ENCODE assay signal across 8 cellular contexts in genomic region chr7:5282464-5283316, GRCh38. TPM values are rescaled to one million over a fixed set of nuclear protein-coding genes. Genes with fewer than 3 reads are reported as not detected.
DNase-seq lines count a peak whose midpoint lies in the region; ATAC-seq and TF ChIP-seq lines count a peak whose summit lies in the region.

TSS of gene SLC29A4 (plus strand) at chr7:5282943. CDS start at chr7:5287817, 4,874 bp downstream.

- H4K91ac ChIP-seq in H9 (ENCODE audit: insufficient read length, low read depth, low read length) = no peak within 1 kb of the TSS

- TF ChIP-seq CTCF in H9 (conservative IDR thresholded peaks at IDR 0.05) = no peak

- no peak within 1 kb of the TSS for H3K9ac ChIP-seq in H9 (ENCODE audit: extremely low read depth, insufficient read length, low read length)

- intact Hi-C loops in left cardiac atrium (cut with DNase I) (no loop called here), sciatic nerve (cut with DNase I) (no loop called here)

- H3K4me3 Mint-ChIP-seq in H9 = peak within 1 kb of the TSS; percentile 53 to 71; a peak in 4 of 5 replicates

- H3K4me2 ChIP-seq in H9 (ENCODE audit: insufficient read depth, insufficient read length, low read length) = peak within 1 kb of the TSS; percentile 43

- H3K9me3 ChIP-seq in H9 (ENCODE audit: control insufficient read depth, low read depth, low read length) = no peaks in the 10 kb centered on the region

- no peak within 1 kb of the TSS for H2BK15ac ChIP-seq in H9 (ENCODE audit: low read depth, low read length)

- no peaks in the 10 kb centered on the region for H3K36me3 Mint-ChIP-seq in H9 (ENCODE audit: insufficient read depth in 1 of 3, low read depth in 3 of 3)

- H4K8ac ChIP-seq in H9 (replicated peaks; ENCODE audit: insufficient read length, low read depth, low read length) = no peak within 1 kb of the TSS

- H3K27ac ChIP-seq in H9 (ENCODE audit: insufficient read length, low read depth, low read length) = no peak within 1 kb of the TSS

- H3K4ac ChIP-seq in H9 (ENCODE audit: low read depth, low read length) = no peak within 1 kb of the TSS

- H2BK20ac ChIP-seq in H9 (ENCODE audit: low read depth, low read length, poor library complexity, severe bottlenecking) = no peak within 1 kb of the TSS

- H3K4me1 Mint-ChIP-seq in H9 = peaks cover 0 to 19% of the 10 kb centered on the region in 2 experiments; a peak in 2 of 4 replicates

- H3K18ac ChIP-seq in H9 (ENCODE audit: insufficient read length, low read depth, low read length) = no peak within 1 kb of the TSS

- peaks cover 43% of the 10 kb centered on the region for H3K27me3 Mint-ChIP-seq in H9 (ENCODE audit: low read depth)

- WGBS in H9 (ENCODE audit: extremely low coverage, insufficient read length, low lambda C conversion rate) = no CpG with 5 or more reads among the region's 69 CpGs

- no peak within 1 kb of the TSS for H3K23ac ChIP-seq in H9 (ENCODE audit: insufficient read length, low read depth, low read length)

- no peak within 1 kb of the TSS for H2BK120ac ChIP-seq in H9 (ENCODE audit: low read depth, low read length, poor library complexity, severe bottlenecking)

- no peak within 1 kb of the TSS for H3K27ac Mint-ChIP-seq in H9

- no peak within 1 kb of the TSS for H2BK12ac ChIP-seq in H9 (ENCODE audit: insufficient read length, low read depth, low read length)

- no peak within 1 kb of the TSS for H3K56ac ChIP-seq in H9 (ENCODE audit: insufficient read length, low read depth, low read length)

- no peaks in the 10 kb centered on the region for H3K4me1 ChIP-seq in H9 (ENCODE audit: insufficient read depth, low read length)

- peak; percentile 56 to 77 for ATAC-seq in left cardiac atrium
- peak; percentile 65 for ATAC-seq in sciatic nerve
- ATAC-seq in HG02588 (IDR thresholded peaks at IDR 0.05; ENCODE audit: unreplicated experiment) = no peak
- ATAC-seq in GM21576 (IDR thresholded peaks at IDR 0.05; ENCODE audit: unreplicated experiment) = no peak

- no peaks in the 10 kb centered on the region for H3K79me1 ChIP-seq in H9 (ENCODE audit: insufficient read depth, low read depth, low read length, poor library complexity, severe bottlenecking)

- no peak within 1 kb of the TSS for H2AK5ac ChIP-seq in H9 (ENCODE audit: insufficient read length, low read length)

- H3K27me3 ChIP-seq in H9 (ENCODE audit: insufficient read depth, low read length) = peaks cover 2% of the 10 kb centered on the region; the same call in 1 of the 2 replicates

- no peak within 1 kb of the TSS for H2BK5ac ChIP-seq in H9 (ENCODE audit: insufficient read length, low read length)

- no peaks in the 10 kb centered on the region for H3K79me2 ChIP-seq in H9 (ENCODE audit: insufficient read depth, low read length)

- H4K5ac ChIP-seq in H9 (ENCODE audit: insufficient read length, low read depth, low read length) = no peak within 1 kb of the TSS

- H2AFZ ChIP-seq in H9 (ENCODE audit: low read length) = no peak within 1 kb of the TSS

- H3K9me3 Mint-ChIP-seq in H9 = no peaks in the 10 kb centered on the region

- H3K23me2 ChIP-seq in H9 (ENCODE audit: insufficient read length, low read depth, low read length, poor library complexity, severe bottlenecking) = no peaks in the 10 kb centered on the region

- peak; percentile 67 for DNase-seq in Ammon's horn (ENCODE audit: low spot score)
- DNase-seq in H9 = no peak
- peak; percentile 34 for DNase-seq in activated T-cell treated with anti-CD3 and anti-CD28 coated beads, Interleukin-2, amount 50 U/mL, for 1 hour
- DNase-seq in left cardiac atrium = peak; percentile 60
- DNase-seq in sciatic nerve (ENCODE audit: low spot score) = no peak
- no peak for DNase-seq in NCI-H1694 treated with DMSO at 0.1 percent for 48 hours (lab: John Stamatoyannopoulos, UW)

- no peak within 1 kb of the TSS for H3T11ph ChIP-seq in H9 (ENCODE audit: low read length)

- H4K20me1 ChIP-seq in H9 (ENCODE audit: control insufficient read depth, insufficient read depth, insufficient read length) = no peaks in the 10 kb centered on the region

- H3K14ac ChIP-seq in H9 (ENCODE audit: insufficient read depth, low read length) = no peak within 1 kb of the TSS

RNA-seq across cellular contexts. Expression of gene SLC29A4, which starts in this region (rescaled TPM):
- total RNA-seq in H9 (2021) = 12.4 and 13.3 TPM in 2 replicates
- 10 to 100 TPM; 12.5 to 26.3 TPM for total RNA-seq in left cardiac atrium
- total RNA-seq in sciatic nerve = 8.8 TPM

Comparison
In these comparisons a context has a peak if more than half of its experiments do, and no peak if none do; other contexts are left out.
1. DNase-seq: peak in Ammon's horn (single experiment), activated T-cell treated with anti-CD3 and anti-CD28 coated beads, Interleukin-2, amount 50 U/mL, for 1 hour (single experiment) and left cardiac atrium (single experiment); none in H9 (single experiment), sciatic nerve (single experiment) and NCI-H1694 treated with DMSO at 0.1 percent for 48 hours (single experiment).
2. ATAC-seq: peak in left cardiac atrium (2 of 2) and sciatic nerve (single experiment); none in HG02588 (single experiment) and GM21576 (single experiment).